In genomic region chr6:30883476-30883742, GRCh38 we compare ENCODE assay signal across 9 cellular contexts. TPM values are rescaled to one million over a fixed set of nuclear protein-coding genes. Genes with fewer than 3 reads are reported as not detected.
A peak's percentile ranks its signal among the peaks of the same experiment; 100 is the strongest.
DNase-seq lines count a peak whose midpoint lies in the region; ATAC-seq and TF ChIP-seq lines count a peak whose summit lies in the region.
"Had no signal": no experiment of that assay in that cellular context is flagged by ENCODE, and none has a peak within 500 bp of the region (broad histone marks: within the 10 kb centered on the region; RNA-seq: fewer than 3 reads in every experiment).

No MANE protein-coding gene starts in this region.

- peak overlapping the region; percentile 82 for H3K27ac Mint-ChIP-seq in Caco-2 (ENCODE audit: unreplicated experiment)

- H3K9me3 ChIP-seq in Caco-2 = no peaks in the 10 kb centered on the region
- H3K9me3 ChIP-seq in RWPE2 (ENCODE audit: severe bottlenecking) = no peaks in the 10 kb centered on the region
- no peaks in the 10 kb centered on the region for H3K9me3 ChIP-seq in esophagus squamous epithelium
- H3K9me3 ChIP-seq in prostate gland = no peaks in the 10 kb centered on the region

- CTCF ChIA-PET in Caco-2 (lab: Charles Lee) = interaction anchor here (1.0 to 3.2 kb wide), 8 partner anchors 30 to 196 kb away, joined by 3 to 21 read pairs (median 12); partner anchors contain the start of gene VARS2

- no peak for ATAC-seq in RWPE2 (ENCODE audit: low read depth)

- TF ChIP-seq CTCF in Caco-2 (IDR thresholded peaks at IDR 0.05; ENCODE audit: insufficient read depth in 1 of 2, low read depth in 1 of 2, low read length in 1 of 2, severe bottlenecking in 1 of 2, unreplicated experiment in 1 of 2) (no peak), RWPE2 (IDR thresholded peaks at IDR 0.05; ENCODE audit: poor library complexity, severe bottlenecking) (no peak), esophagus squamous epithelium (IDR thresholded peaks at IDR 0.05) (no peak), prostate gland (IDR thresholded peaks at IDR 0.05) (no peak), foreskin fibroblast (IDR thresholded peaks at IDR 0.05; ENCODE audit: low read depth, low read length) (no peak)

- H3K4me3 Mint-ChIP-seq in Caco-2 (ENCODE audit: unreplicated experiment) = peak overlapping the region; percentile 83

- DNase-seq in Caco-2 (no peak), RWPE2 (ENCODE audit: low spot score) (no peak), esophagus squamous epithelium (lab: John Stamatoyannopoulos, UW) (no peak), prostate gland (ENCODE audit: low spot score) (no peak), foreskin fibroblast (no peak), NCI-H187 treated with DMSO at 0.1 percent for 48 hours (lab: John Stamatoyannopoulos, UW) (no peak), NCI-H748 treated with DMSO at 0.1 percent for 48 hours (lab: John Stamatoyannopoulos, UW) (no peak), HPDE6-E6E7 (ENCODE audit: extremely low spot score) (no peak)

- no TSS peak for BruUV-seq in Caco-2 (replicated peaks; lab: Mats Ljungman, UMichigan)

- 30 to 50% methylated on average over 1 of the region's 4 CpGs for WGBS in esophagus squamous epithelium, 2 donors
- 33% methylated on average over 4 of the region's 4 CpGs for WGBS in prostate gland

- TF ChIP-seq POLR2A in esophagus squamous epithelium (IDR thresholded peaks at IDR 0.05) (no peak), prostate gland (IDR thresholded peaks at IDR 0.05) (no peak)

- peak overlapping the region; percentile 95 for H3K27ac ChIP-seq in RWPE2 (ENCODE audit: poor library complexity, severe bottlenecking)
- H3K27ac ChIP-seq in esophagus squamous epithelium = peak overlapping the region; percentile 93 to 99 (median 98)
- H3K27ac ChIP-seq in prostate gland = peak overlapping the region; percentile 93 to 96

- no peaks in the 10 kb centered on the region for H3K27me3 Mint-ChIP-seq in Caco-2 (ENCODE audit: insufficient read depth, unreplicated experiment)

- H3K27me3 ChIP-seq in Caco-2 (replicated peaks; ENCODE audit: control insufficient read depth, insufficient read depth, low read length) (no peaks in the 10 kb centered on the region), RWPE2 (ENCODE audit: insufficient read depth, poor library complexity, severe bottlenecking) (no peaks in the 10 kb centered on the region), esophagus squamous epithelium (no peaks in the 10 kb centered on the region), prostate gland (replicated peaks; ENCODE audit: insufficient read depth) (no peaks in the 10 kb centered on the region)

- peaks cover 6% of the 10 kb centered on the region for H3K36me3 Mint-ChIP-seq in Caco-2 (ENCODE audit: insufficient read depth, unreplicated experiment)

- H3K4me1 Mint-ChIP-seq in Caco-2 (ENCODE audit: low read depth, unreplicated experiment) = peaks cover 43% of the 10 kb centered on the region

- no peaks in the 10 kb centered on the region for H3K9me3 Mint-ChIP-seq in Caco-2 (ENCODE audit: unreplicated experiment)

- peaks cover 39% of the 10 kb centered on the region for H3K4me1 ChIP-seq in Caco-2
- peaks cover 34% of the 10 kb centered on the region for H3K4me1 ChIP-seq in RWPE2 (ENCODE audit: insufficient read depth, poor library complexity, severe bottlenecking)
- peaks cover 22 to 81% (median 44%) of the 10 kb centered on the region in 3 donors for H3K4me1 ChIP-seq in esophagus squamous epithelium
- H3K4me1 ChIP-seq in prostate gland (replicated peaks) = peaks cover 15% of the 10 kb centered on the region

- POLR2A ChIA-PET in Caco-2 (lab: Charles Lee) = interaction anchor here (0.8 to 1.4 kb wide), 2 partner anchors 30 to 326 kb away, joined by 8 to 12 read pairs; partner anchors contain the start of genes PRR3 and VARS2

- intact Hi-C loops in Caco-2 (cut with micrococcal nuclease; ENCODE audit: unreplicated experiment) (loop anchor here (2.0 kb wide), 1 partner anchor 25 kb away; the partner anchor contains the start of gene GTF2H4), esophagus squamous epithelium (cut with DNase I) (loop anchor here (5.0 to 10.0 kb wide), 2 partner anchors 141 to 199 kb away; partner anchors contain the start of genes FLOT1, IER3 and PPP1R18), prostate gland (cut with DNase I) (loop anchor here (5.0 kb wide), 1 partner anchor 206 kb away; no protein-coding TSS in a partner anchor)

- H3K4me3 ChIP-seq in Caco-2 (ENCODE audit: low read depth, low read length) (peak overlapping the region; percentile 46), RWPE2 (ENCODE audit: severe bottlenecking) (peak overlapping the region; percentile 46), esophagus squamous epithelium (peak overlapping the region; percentile 55 to 97 (median 90)), prostate gland (peak overlapping the region; percentile 57 to 70), foreskin fibroblast (ENCODE audit: low read depth in 1 of 2, low read length in 2 of 2) (no peak overlapping the region)

- H3K36me3 ChIP-seq in Caco-2 (ENCODE audit: control insufficient read depth, insufficient read depth, low read length) (no peaks in the 10 kb centered on the region), RWPE2 (ENCODE audit: low read depth) (peaks cover 18% of the 10 kb centered on the region), esophagus squamous epithelium (no peaks in the 10 kb centered on the region), prostate gland (no peaks in the 10 kb centered on the region)

RNA-seq across cellular contexts. Expression of gene DDR1, which starts 0.9 kb away (rescaled TPM):
- total RNA-seq in Caco-2 (2022) (113 and 115 TPM in 2 replicates), esophagus squamous epithelium (100 to 1,000 TPM; 131 to 261 (median 140) TPM), prostate gland (100 to 1,000 TPM; 178 to 182 TPM)

RNA-seq across cellular contexts. Expression of gene GTF2H4, which starts 24.6 kb away (rescaled TPM):
- 40.6 and 43.6 TPM in 2 replicates for total RNA-seq in Caco-2 (2022)
- total RNA-seq in esophagus squamous epithelium = 10 to 100 TPM; 10.3 to 26.7 (median 12.4) TPM
- 10 to 100 TPM; 19.0 to 26.2 TPM for total RNA-seq in prostate gland

RNA-seq across cellular contexts. Expression of gene VARS2, which starts 30.6 kb away (rescaled TPM):
- total RNA-seq in Caco-2 (2022) (32.1 and 37.5 TPM in 2 replicates), esophagus squamous epithelium (10 to 100 TPM; 23.5 to 61.9 (median 33.0) TPM), prostate gland (10 to 100 TPM; 15.8 to 27.0 TPM)

RNA-seq across cellular contexts. Expression of gene SFTA2, which starts 48.6 kb away (rescaled TPM):
- total RNA-seq in Caco-2 (2022) = 6.6 and 9.6 TPM in 2 replicates
- 10 to 100 TPM in 1 of 4 donors, 1 to 10 TPM in 3; 2.0 to 31.7 (median 6.4) TPM for total RNA-seq in esophagus squamous epithelium
- not detected for total RNA-seq in prostate gland
- total RNA-seq: fibroblast of villous mesenchyme had no signal

RNA-seq across cellular contexts. Expression of gene MUCL3, which starts 57.4 kb away (rescaled TPM):
- total RNA-seq in Caco-2 (2022) (0.16 TPM in 1 of 2 replicates, not detected in the other), esophagus squamous epithelium (1 to 10 TPM in 2 of 4 donors, under 1 TPM in 2; 0.21 to 8.3 (median 2.4) TPM), prostate gland (not detected)
- total RNA-seq: fibroblast of villous mesenchyme had no signal

Comparison
In these comparisons a context has a peak if more than half of its experiments do, and no peak if none do; other contexts are left out.
1. H3K4me3 ChIP-seq: peak in Caco-2 (single experiment), RWPE2 (single experiment), esophagus squamous epithelium (4 of 4) and prostate gland (2 of 2); none in foreskin fibroblast (0 of 2).
2. Peak in every context shown above with its lines, with median percentiles within 50 percentile points of each other: H3K27ac ChIP-seq.